1 cellular context compared by ENCODE assay signal in genomic region chr19:11560404-11560988, GRCh38.
TF ChIP-seq lines count a peak whose summit lies in the region.

No MANE protein-coding gene starts in this region.

TF ChIP-seq in GM12878, 131 proteins besides CTCF, POLR2A, EP300 and RAD21 (continued from another document and continues in another):
- TF ChIP-seq CUX1 (IDR thresholded peaks at IDR 0.05; ENCODE audit: insufficient replicate concordance, low read depth, low read length) (no peak), MYB (IDR thresholded peaks at IDR 0.05; ENCODE audit: borderline replicate concordance, low read depth, low read length) (no peak), MYC (IDR thresholded peaks at IDR 0.05; ENCODE audit: insufficient read depth, insufficient read length, insufficient replicate concordance, low read length, severe bottlenecking) (no peak), ZNF622 (IDR thresholded peaks at IDR 0.05) (no peak), RELB (IDR thresholded peaks at IDR 0.05; ENCODE audit: low read depth) (peak; percentile 66), NBN (IDR thresholded peaks at IDR 0.05) (peak; percentile 60; the same call in 1 of the 2 replicates), TCF3 (IDR thresholded peaks at IDR 0.05; ENCODE audit: borderline replicate concordance, insufficient read depth, low read depth, low read length) (no peak), CEBPB (IDR thresholded peaks at IDR 0.05; ENCODE audit: borderline replicate concordance in 1 of 2, low read depth in 2 of 2, low read length in 2 of 2) (no peak), TAF1 (IDR thresholded peaks at IDR 0.05; ENCODE audit: borderline replicate concordance, low read depth, low read length) (no peak), IKZF2 (IDR thresholded peaks at IDR 0.05) (peak; percentile 67 to 74; a peak in 3 of 4 replicates), NRF1 (conservative IDR thresholded peaks at IDR 0.05; ENCODE audit: low read depth, low read length) (no peak), PML (IDR thresholded peaks at IDR 0.05; ENCODE audit: low read length) (peak; percentile 49; the same call in 1 of the 2 replicates), POLR2AphosphoS5 (IDR thresholded peaks at IDR 0.05; ENCODE audit: low read length) (peak; percentile 37; the same call in 1 of the 2 replicates), IRF5 (IDR thresholded peaks at IDR 0.05; ENCODE audit: borderline replicate concordance) (no peak), SIX5 (IDR thresholded peaks at IDR 0.05; ENCODE audit: low read depth, low read length, severe bottlenecking) (no peak), ZNF217 (IDR thresholded peaks at IDR 0.05) (no peak), HDAC2 (IDR thresholded peaks at IDR 0.05) (no peak), SUZ12 (IDR thresholded peaks at IDR 0.05; ENCODE audit: unreplicated experiment) (no peak), STAT1 (conservative IDR thresholded peaks at IDR 0.05) (no peak), PAX5 (IDR thresholded peaks at IDR 0.05; ENCODE audit: borderline replicate concordance, low read depth, low read length) (peak; percentile 76), ZBTB40 (IDR thresholded peaks at IDR 0.05; ENCODE audit: borderline replicate concordance) (no peak), E2F8 (IDR thresholded peaks at IDR 0.05; ENCODE audit: low read depth, partially characterized antibody) (no peak), MXI1 (IDR thresholded peaks at IDR 0.05; ENCODE audit: low read depth, low read length) (0 out of 2 replicates have a peak, but pooled peaks have one; percentile 24), EGR1 (IDR thresholded peaks at IDR 0.05; ENCODE audit: borderline replicate concordance in 1 of 2, low read depth in 2 of 2, low read length in 2 of 2) (no peak), CHD4 (IDR thresholded peaks at IDR 0.05) (no peak), NFYA (IDR thresholded peaks at IDR 0.05; ENCODE audit: borderline replicate concordance, low read depth, low read length) (no peak), CEBPZ (IDR thresholded peaks at IDR 0.05; ENCODE audit: low read depth, low read length) (no peak), ZNF592 (IDR thresholded peaks at IDR 0.05) (peak; percentile 67; the same call in 1 of the 2 replicates), SUPT20H (IDR thresholded peaks at IDR 0.05; ENCODE audit: borderline replicate concordance, control insufficient read depth, low read depth, low read length) (no peak), CBFB (IDR thresholded peaks at IDR 0.05; ENCODE audit: low read depth) (no peak), USF2 (IDR thresholded peaks at IDR 0.05; ENCODE audit: borderline replicate concordance, low read depth, low read length) (no peak), NR2F1 (conservative IDR thresholded peaks at IDR 0.05) (peak; percentile 51)
